Comparison of ENCODE assay signal across 24 cellular contexts in genomic region chr6:124026645-124027044, GRCh38.
DNase-seq lines count a peak whose midpoint lies in the region; ATAC-seq and TF ChIP-seq lines count a peak whose summit lies in the region.
"Had no signal": no experiment of that assay in that cellular context is flagged by ENCODE, and none has a peak within 500 bp of the region (broad histone marks: within the 10 kb centered on the region; RNA-seq: fewer than 3 reads in every experiment).

No MANE protein-coding gene starts in this region.

- no peak overlapping the region for H2BK5ac ChIP-seq in neuronal stem cell (ENCODE audit: low read length)

- no peaks in the 10 kb centered on the region for H3K79me1 ChIP-seq in neuronal stem cell (ENCODE audit: low read depth, low read length)

- no peak for TF ChIP-seq POLR2A in adrenal gland (IDR thresholded peaks at IDR 0.05)

- WGBS in neuronal stem cell (ENCODE audit: extremely low coverage in 2 of 2, insufficient read length in 2 of 2, insufficient replicate concordance in 1 of 2), 2 donors: no CpG with 5 or more reads among the region's 1 CpG
- WGBS in adrenal gland, 4 donors: 51 to 88% (median 68%) methylated on average over 1 of the region's 1 CpG

- H3K27ac ChIP-seq in neuronal stem cell (replicated peaks; ENCODE audit: low read length) (no peak overlapping the region), adrenal gland (no peak overlapping the region)
- H3K27ac ChIP-seq: cardiac muscle cell, heart right ventricle, pancreas, right atrium auricular region, tibial nerve had no signal

- H3K9me3 ChIP-seq in neuronal stem cell (replicated peaks in 1 of 2; ENCODE audit: control insufficient read depth in 2 of 2, insufficient read depth in 1 of 2, low read depth in 1 of 2, low read length in 2 of 2) (no peaks in the 10 kb centered on the region), adrenal gland (replicated peaks in 1 of 3) (no peaks in the 10 kb centered on the region)
- H3K9me3 ChIP-seq: heart right ventricle, pancreas, right atrium auricular region, tibial nerve had no signal

- H2AFZ ChIP-seq in neuronal stem cell (ENCODE audit: low read length): peak overlapping the region; percentile 21

- no peak overlapping the region for H3K4ac ChIP-seq in neuronal stem cell (ENCODE audit: low read length)

- ATAC-seq in GM19463 (IDR thresholded peaks at IDR 0.05; ENCODE audit: unreplicated experiment): peak; percentile 76
- ATAC-seq in left colon: no peak
- ATAC-seq in GM19467 (IDR thresholded peaks at IDR 0.05; ENCODE audit: unreplicated experiment): no peak
- ATAC-seq: GM12878; heart right ventricle; left lobe of liver; naive thymus-derived CD8-positive, alpha-beta T cell; pancreas; stimulated activated naive CD8-positive, alpha-beta T cell treated with anti-CD3 and anti-CD28 coated beads, Interleukin-15, amount 100 ng/mL, for 72 hours had no signal

- no peak overlapping the region for H2BK12ac ChIP-seq in neuronal stem cell (ENCODE audit: low read length)

- no peak overlapping the region for H3K9ac ChIP-seq in neuronal stem cell (ENCODE audit: low read depth, low read length, poor library complexity)

- H2BK120ac ChIP-seq in neuronal stem cell (ENCODE audit: low read depth, low read length): no peak overlapping the region

- no peak overlapping the region for H3K4me3 ChIP-seq in neuronal stem cell (ENCODE audit: low read length in 2 of 2)
- no peak overlapping the region for H3K4me3 ChIP-seq in adrenal gland
- H3K4me3 ChIP-seq: cardiac muscle cell, GM12878, heart right ventricle, pancreas, right atrium auricular region, tibial nerve had no signal

- H3K23ac ChIP-seq in neuronal stem cell (ENCODE audit: low read depth, low read length, poor library complexity): no peak overlapping the region

- intact Hi-C loops in left colon (cut with DNase I, micrococcal nuclease): no loop called here
- intact Hi-C loops in adrenal gland (cut with DNase I): no loop called here

- no peak overlapping the region for H4K91ac ChIP-seq in neuronal stem cell (ENCODE audit: low read depth, low read length, poor library complexity)

- no peak overlapping the region for H3K18ac ChIP-seq in neuronal stem cell (ENCODE audit: low read length)

- no peak overlapping the region for H2BK15ac ChIP-seq in neuronal stem cell (ENCODE audit: low read length)

- DNase-seq in NCI-H187 treated with DMSO at 0.1 percent for 48 hours (lab: John Stamatoyannopoulos, UW) (peak; percentile 36), OCI-M1 (lab: John Stamatoyannopoulos, UW) (peak; percentile 74), neuronal stem cell (ENCODE audit: low spot score) (no peak), left colon (no peak), adrenal gland (no peak)
- DNase-seq: activated CD8-positive, alpha-beta memory T cell treated with anti-CD3 and anti-CD28 coated beads for 24 hours; activated naive CD4-positive, alpha-beta T cell treated with anti-CD3 and anti-CD28 coated beads, Interleukin-2, amount 10 ng/mL, durations not matched to agents 7 days and 5 days; activated T-cell treated with anti-CD3 and anti-CD28 coated beads, Interleukin-2, amount 50 U/mL, for 24 hours; anterior cingulate cortex; CD4-positive, alpha-beta memory T cell; heart right ventricle; Kasumi-1; naive thymus-derived CD8-positive, alpha-beta T cell; NCI-H510A; pancreas; stimulated activated CD4-positive, alpha-beta T cell treated with anti-CD3 and anti-CD28 coated beads, Interleukin-12 subunit alpha, Interleukin-12 subunit beta, amount 100 ng/mL, for 4 hours; stimulated activated naive CD8-positive, alpha-beta T cell treated with anti-CD3 and anti-CD28 coated beads, Interleukin-15, amount 100 ng/mL, for 72 hours had no signal

- TF ChIP-seq CTCF in adrenal gland (IDR thresholded peaks at IDR 0.05): no peak

- H3K4me2 ChIP-seq in neuronal stem cell (ENCODE audit: insufficient read depth, low read length, poor library complexity, severe bottlenecking): no peak overlapping the region

- H3K4me1 ChIP-seq in neuronal stem cell (ENCODE audit: control insufficient read depth in 2 of 2, insufficient read depth in 1 of 2, low read depth in 1 of 2, low read length in 2 of 2) (peaks cover 0 to 3% of the 10 kb centered on the region in 2 donors), adrenal gland (replicated peaks in 1 of 2) (no peaks in the 10 kb centered on the region)
- H3K4me1 ChIP-seq: heart right ventricle, pancreas, right atrium auricular region, tibial nerve had no signal

- no peak overlapping the region for H4K8ac ChIP-seq in neuronal stem cell (ENCODE audit: low read depth, low read length)

- H3K27me3 ChIP-seq in neuronal stem cell (ENCODE audit: control insufficient read depth in 3 of 3, insufficient read depth in 3 of 3, low read depth in 1 of 3, low read length in 3 of 3) (no peaks in the 10 kb centered on the region), adrenal gland (no peaks in the 10 kb centered on the region)
- H3K27me3 ChIP-seq: cardiac muscle cell, heart right ventricle, pancreas, right atrium auricular region, tibial nerve had no signal

- H2AK5ac ChIP-seq in neuronal stem cell (ENCODE audit: low read depth, low read length): no peak overlapping the region

- H3K36me3 ChIP-seq in neuronal stem cell (replicated peaks in 1 of 2; ENCODE audit: control insufficient read depth in 2 of 2, insufficient read depth in 2 of 2, low read length in 2 of 2): no peaks in the 10 kb centered on the region
- H3K36me3 ChIP-seq in adrenal gland (replicated peaks in 1 of 2): no peaks in the 10 kb centered on the region
- H3K36me3 ChIP-seq: cardiac muscle cell, heart right ventricle, pancreas, right atrium auricular region, tibial nerve had no signal

- no peak overlapping the region for H3K14ac ChIP-seq in neuronal stem cell (ENCODE audit: low read length)

Comparison
In these comparisons a context has a peak if more than half of its experiments do, and no peak if none do; other contexts are left out.
1. DNase-seq: peak in NCI-H187 treated with DMSO at 0.1 percent for 48 hours (single experiment) and OCI-M1 (single experiment); none in neuronal stem cell (single experiment), left colon (0 of 2) and adrenal gland (0 of 7).